ENCODE assay signal across 16 cellular contexts in the genomic region with DNA sequence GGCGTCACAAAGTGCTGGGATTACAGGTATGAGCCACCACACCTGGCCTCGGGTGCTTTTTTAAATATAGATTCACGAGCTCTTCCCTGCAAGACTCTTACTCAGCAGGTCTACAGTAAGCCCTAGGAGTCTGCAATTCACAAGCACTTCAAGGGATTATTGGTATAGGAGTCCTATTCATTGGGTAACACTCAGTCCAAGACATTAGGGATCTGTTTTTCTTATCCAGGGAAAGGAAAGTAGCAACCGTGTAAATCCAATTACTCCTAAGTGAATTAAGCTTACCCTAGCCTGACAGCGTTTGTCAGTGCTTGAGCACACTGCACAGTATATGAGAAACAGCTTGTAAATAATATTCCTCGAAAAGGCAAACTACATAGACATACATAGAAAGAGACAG.
"Had no signal": no experiment of that assay in that cellular context is flagged by ENCODE, and none has a peak within 500 bp of the region (broad histone marks: within the 10 kb centered on the region; RNA-seq: fewer than 3 reads in every experiment).

No MANE protein-coding gene starts in this region.

- H3K27ac Mint-ChIP-seq: activated CD4-positive, alpha-beta T cell treated with anti-CD3 and anti-CD28 coated beads, Interleukin-2, amount 10 ng/mL, durations not matched to agents 7 days and 5 days; activated naive CD8-positive, alpha-beta T cell; mesothelial cell of epicardium had no signal

- H3K9me3 Mint-ChIP-seq: activated CD4-positive, alpha-beta T cell treated with anti-CD3 and anti-CD28 coated beads, Interleukin-2, amount 10 ng/mL, durations not matched to agents 7 days and 5 days; mesothelial cell of epicardium had no signal

- H3K4me1 Mint-ChIP-seq: activated CD4-positive, alpha-beta T cell treated with anti-CD3 and anti-CD28 coated beads, Interleukin-2, amount 10 ng/mL, durations not matched to agents 7 days and 5 days; mesothelial cell of epicardium had no signal

- H3K4me3 ChIP-seq: coronary artery, stomach, testis, upper lobe of left lung had no signal

- H3K4me3 Mint-ChIP-seq: activated CD4-positive, alpha-beta T cell treated with anti-CD3 and anti-CD28 coated beads, Interleukin-2, amount 10 ng/mL, durations not matched to agents 7 days and 5 days; activated naive CD8-positive, alpha-beta T cell; mesothelial cell of epicardium had no signal

- H3K36me3 ChIP-seq: upper lobe of left lung had no signal

- H3K9me3 ChIP-seq: stomach, testis, upper lobe of left lung had no signal

- H3K36me3 Mint-ChIP-seq: activated naive CD8-positive, alpha-beta T cell had no signal

- H3K27me3 ChIP-seq: stomach, testis, upper lobe of left lung had no signal

- DNase-seq: activated CD4-positive, alpha-beta T cell treated with anti-CD3 and anti-CD28 coated beads, Interleukin-2, amount 10 ng/mL, durations not matched to agents 7 days and 5 days; activated CD8-positive, alpha-beta memory T cell treated with anti-CD3 and anti-CD28 coated beads for 24 hours; activated gamma-delta T cell treated with Interleukin-2 at 50 U/mL for 16 hours; amniotic stem cell; central memory CD4-positive, alpha-beta T cell; foreskin melanocyte; head of caudate nucleus; stimulated activated CD4-positive, alpha-beta T cell treated with anti-CD3 and anti-CD28 coated beads, Interleukin-12 subunit alpha, Interleukin-12 subunit beta, amount 100 ng/mL, for 4 hours; stimulated activated CD4-positive, alpha-beta T cell treated with anti-CD3 and anti-CD28 coated beads, Interleukin-2, amount 100 ng/mL, for 24 hours; stomach; T-helper 2 cell; testis; upper lobe of left lung had no signal

- H3K4me1 ChIP-seq: stomach, testis, upper lobe of left lung had no signal

- H3K27ac ChIP-seq: coronary artery, stomach, testis, upper lobe of left lung had no signal
